8 cellular contexts compared by ENCODE assay signal in the genomic region with DNA sequence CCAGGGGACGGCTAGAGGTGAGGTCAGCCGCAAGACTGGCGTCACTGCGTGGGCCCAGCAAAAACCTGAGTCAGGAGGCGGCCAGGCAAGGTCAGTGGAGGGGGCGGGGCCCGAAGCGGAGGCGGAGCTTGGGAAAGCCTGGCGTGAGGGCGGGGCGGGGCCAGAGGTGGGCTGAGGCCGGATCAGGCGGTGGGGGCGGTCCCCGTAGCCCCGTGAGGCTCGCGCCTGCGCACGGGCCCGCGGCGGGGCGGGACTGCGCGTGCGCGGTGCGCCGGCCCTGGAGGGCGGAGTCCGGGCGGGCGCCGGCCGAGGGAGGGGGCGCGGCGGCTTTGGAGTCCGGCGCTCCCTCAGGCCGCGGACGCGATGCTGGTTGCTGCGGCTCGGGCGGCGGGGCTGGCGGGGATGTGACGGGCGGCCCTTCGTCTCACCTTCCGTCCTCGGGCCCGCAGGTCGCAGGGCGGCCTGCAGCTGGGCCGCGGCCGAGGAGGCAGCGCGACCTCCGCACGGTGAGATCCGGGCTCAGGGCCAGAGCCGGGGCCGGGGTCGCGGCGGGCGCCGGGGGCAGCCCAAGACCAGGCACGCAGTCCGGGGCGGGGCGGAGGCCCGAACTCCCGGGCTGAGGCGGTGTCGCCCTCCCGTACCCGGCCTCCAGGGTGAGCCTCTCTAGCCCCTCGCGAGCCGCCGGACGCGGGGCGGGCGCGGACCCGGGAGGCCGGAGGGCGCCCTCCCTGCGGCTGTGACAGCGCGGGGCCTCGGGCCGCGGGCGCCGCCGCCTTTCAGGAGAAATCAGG. TPM values are rescaled to one million over a fixed set of nuclear protein-coding genes. Genes with fewer than 3 reads are reported as not detected.
DNase-seq lines count a peak whose midpoint lies in the region; FAIRE-seq and TF ChIP-seq lines count a peak whose summit lies in the region.

A gene with protein sequence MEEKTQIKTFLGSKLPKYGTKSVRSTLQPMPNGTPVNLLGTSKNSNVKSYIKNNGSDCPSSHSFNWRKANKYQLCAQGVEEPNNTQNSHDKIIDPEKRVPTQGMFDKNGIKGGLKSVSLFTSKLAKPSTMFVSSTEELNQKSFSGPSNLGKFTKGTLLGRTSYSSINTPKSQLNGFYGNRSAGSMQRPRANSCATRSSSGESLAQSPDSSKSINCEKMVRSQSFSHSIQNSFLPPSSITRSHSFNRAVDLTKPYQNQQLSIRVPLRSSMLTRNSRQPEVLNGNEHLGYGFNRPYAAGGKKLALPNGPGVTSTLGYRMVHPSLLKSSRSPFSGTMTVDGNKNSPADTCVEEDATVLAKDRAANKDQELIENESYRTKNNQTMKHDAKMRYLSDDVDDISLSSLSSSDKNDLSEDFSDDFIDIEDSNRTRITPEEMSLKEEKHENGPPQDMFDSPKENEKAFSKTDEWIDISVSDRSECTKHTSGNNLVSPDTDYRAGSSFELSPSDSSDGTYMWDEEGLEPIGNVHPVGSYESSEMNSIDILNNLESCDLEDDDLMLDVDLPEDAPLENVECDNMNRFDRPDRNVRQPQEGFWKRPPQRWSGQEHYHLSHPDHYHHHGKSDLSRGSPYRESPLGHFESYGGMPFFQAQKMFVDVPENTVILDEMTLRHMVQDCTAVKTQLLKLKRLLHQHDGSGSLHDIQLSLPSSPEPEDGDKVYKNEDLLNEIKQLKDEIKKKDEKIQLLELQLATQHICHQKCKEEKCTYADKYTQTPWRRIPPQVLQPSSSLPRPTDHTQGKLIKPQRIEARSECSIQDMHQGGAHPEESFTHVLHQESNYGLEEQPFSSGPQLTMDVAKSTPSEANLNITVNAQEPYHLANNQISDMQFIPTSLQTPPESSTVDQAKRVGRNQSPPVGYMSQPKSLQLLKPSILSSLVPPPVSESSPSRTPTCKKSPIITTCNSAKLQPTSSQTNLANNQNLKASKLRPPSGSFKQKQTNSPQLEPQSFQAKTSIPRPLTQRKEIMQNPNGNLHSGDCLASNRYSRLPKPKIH (plus strand): TSS at position 287 of the 791 bp plus-strand sequence. CDS start 42,464 bp downstream, outside the sequence.

- DNase-seq in GM04503 (ENCODE audit: low read depth), result peak; percentile 35
- peak; percentile 93 for DNase-seq in H54 (ENCODE audit: insufficient read length, low spot score)
- DNase-seq in LoVo (ENCODE audit: low spot score), result peak; percentile 95
- DNase-seq in SK-N-SH, result peak; percentile 100
- DNase-seq in activated naive CD4-positive, alpha-beta T cell treated with anti-CD3 and anti-CD28 coated beads, Interleukin-2, amount 50 U/mL, for 16 hours, result peak; percentile 88
- peak; percentile 100 for DNase-seq in germinal center (ENCODE audit: low spot score)
- peak; percentile 93 for DNase-seq in occipital lobe (lab: John Stamatoyannopoulos, UW)
- DNase-seq in suprapubic skin (ENCODE audit: low spot score in 2 of 2), result peak; percentile 98

- peak within 1 kb of the TSS; percentile 64 for H2AFZ ChIP-seq in SK-N-SH (ENCODE audit: low read depth)

- TF ChIP-seq POLR2A in H54 (IDR thresholded peaks at IDR 0.05; ENCODE audit: low read depth, low read length) (peak; percentile 95), suprapubic skin (IDR thresholded peaks at IDR 0.05) (peak in 1 of 2 donors; percentile 87)

- H3K9me3 ChIP-seq in SK-N-SH (no peaks in the 10 kb centered on the region), suprapubic skin (no peaks in the 10 kb centered on the region)

- H3F3A ChIP-seq in SK-N-SH (replicated peaks; ENCODE audit: insufficient read depth), result peaks cover 4% of the 10 kb centered on the region

- TF ChIP-seq EP300 in SK-N-SH (IDR thresholded peaks at IDR 0.05; ENCODE audit: borderline replicate concordance in 1 of 2, low read depth in 1 of 2, low read length in 1 of 2) (no peak), suprapubic skin (IDR thresholded peaks at IDR 0.05) (no peak)

- H3K79me2 ChIP-seq in SK-N-SH (ENCODE audit: insufficient read depth), result peaks cover 45% of the 10 kb centered on the region

- H4K20me1 ChIP-seq in SK-N-SH (ENCODE audit: insufficient read depth), result peaks cover 38% of the 10 kb centered on the region

- CTCF ChIA-PET in SK-N-SH (lab: Yijun Ruan, JAX), result interaction anchor here (0.6 to 5.2 kb wide), 5 partner anchors 12 to 211 kb away, joined by 3 to 16 read pairs (median 6); no protein-coding TSS in a partner anchor

- TF ChIP-seq CTCF in SK-N-SH (IDR thresholded peaks at IDR 0.05), result peak; percentile 23; the same call in 1 of the 2 replicates
- peak in 1 of 2 donors; percentile 8 for TF ChIP-seq CTCF in suprapubic skin (IDR thresholded peaks at IDR 0.05)

- no peak for TF ChIP-seq RAD21 in SK-N-SH (IDR thresholded peaks at IDR 0.05; ENCODE audit: low read length)

- H3K27ac ChIP-seq in SK-N-SH (ENCODE audit: low read depth in 2 of 2, low read length in 1 of 2), result peak within 1 kb of the TSS; percentile 81 to 87
- peak within 1 kb of the TSS; percentile 96 for H3K27ac ChIP-seq in suprapubic skin

- H3K4me1 ChIP-seq in SK-N-SH (ENCODE audit: control insufficient read depth in 1 of 2, insufficient read depth in 2 of 2, low read depth in 1 of 2, low read length in 1 of 2) (peaks cover 10 to 12% of the 10 kb centered on the region in 2 experiments; a peak in 3 of 4 replicates), suprapubic skin (peaks cover 23% of the 10 kb centered on the region)

- peak within 1 kb of the TSS; percentile 83 for H3K9ac ChIP-seq in SK-N-SH

- no peaks in the 10 kb centered on the region for H3K9me2 ChIP-seq in SK-N-SH

- under 1% methylated on average over 24 of the region's 105 CpGs for WGBS in SK-N-SH (ENCODE audit: low lambda C conversion rate)
- WGBS in suprapubic skin, result under 1% methylated on average over 34 of the region's 105 CpGs

- FAIRE-seq in H54 (lab: Jason Lieb, UNC), result peak; percentile 96

- H3K4me3 ChIP-seq in SK-N-SH (ENCODE audit: low read depth in 2 of 2, low read length in 1 of 2) (peak within 1 kb of the TSS; percentile 71 to 79), suprapubic skin (peak within 1 kb of the TSS; percentile 100)

- POLR2A ChIA-PET in SK-N-SH (lab: Yijun Ruan, JAX), result interaction anchor here (0.6 to 0.9 kb wide), 4 partner anchors 33 to 1934 kb away, joined by 3 read pairs; no protein-coding TSS in a partner anchor

- H3K4me2 ChIP-seq in SK-N-SH, result peak within 1 kb of the TSS; percentile 82

- H3K36me3 ChIP-seq in SK-N-SH (replicated peaks in 1 of 2; ENCODE audit: control insufficient read depth in 1 of 2, insufficient read depth in 2 of 2, low read length in 1 of 2) (no peaks in the 10 kb centered on the region), suprapubic skin (no peaks in the 10 kb centered on the region)

- H3K27me3 ChIP-seq in SK-N-SH (ENCODE audit: insufficient read depth) (no peaks in the 10 kb centered on the region), suprapubic skin (no peaks in the 10 kb centered on the region)

TF ChIP-seq in SK-N-SH, 30 proteins besides CTCF, POLR2A, EP300 and RAD21 (continues in another document):
- TF ChIP-seq TAF1 (IDR thresholded peaks at IDR 0.05; ENCODE audit: borderline replicate concordance, low read depth, low read length) (peak; percentile 39; the same call in 1 of the 2 replicates), RCOR1 (IDR thresholded peaks at IDR 0.05; ENCODE audit: low read length) (no peak; the same call in 1 of the 2 replicates), POLR2AphosphoS5 (IDR thresholded peaks at IDR 0.05; ENCODE audit: low read depth, low read length) (peak; percentile 79), GATA2 (CRISPR knock-in tag; IDR thresholded peaks at IDR 0.05) (no peak), RXRA (IDR thresholded peaks at IDR 0.05; ENCODE audit: borderline replicate concordance, low read depth) (no peak), TCF12 (IDR thresholded peaks at IDR 0.05) (no peak), MXI1 (IDR thresholded peaks at IDR 0.05; ENCODE audit: low read depth, low read length) (peak; percentile 48), FOXM1 (IDR thresholded peaks at IDR 0.05; ENCODE audit: low read depth) (no peak), MEF2A (IDR thresholded peaks at IDR 0.05; ENCODE audit: borderline replicate concordance, low read depth) (no peak), USF2 (IDR thresholded peaks at IDR 0.05; ENCODE audit: borderline replicate concordance, low read depth, low read length) (no peak)
- TF ChIP-seq, protein P1, sequence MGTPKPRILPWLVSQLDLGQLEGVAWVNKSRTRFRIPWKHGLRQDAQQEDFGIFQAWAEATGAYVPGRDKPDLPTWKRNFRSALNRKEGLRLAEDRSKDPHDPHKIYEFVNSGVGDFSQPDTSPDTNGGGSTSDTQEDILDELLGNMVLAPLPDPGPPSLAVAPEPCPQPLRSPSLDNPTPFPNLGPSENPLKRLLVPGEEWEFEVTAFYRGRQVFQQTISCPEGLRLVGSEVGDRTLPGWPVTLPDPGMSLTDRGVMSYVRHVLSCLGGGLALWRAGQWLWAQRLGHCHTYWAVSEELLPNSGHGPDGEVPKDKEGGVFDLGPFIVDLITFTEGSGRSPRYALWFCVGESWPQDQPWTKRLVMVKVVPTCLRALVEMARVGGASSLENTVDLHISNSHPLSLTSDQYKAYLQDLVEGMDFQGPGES (IDR thresholded peaks at IDR 0.05; ENCODE audit: low read depth, low read length), result no peak
- TF ChIP-seq, protein P2, sequence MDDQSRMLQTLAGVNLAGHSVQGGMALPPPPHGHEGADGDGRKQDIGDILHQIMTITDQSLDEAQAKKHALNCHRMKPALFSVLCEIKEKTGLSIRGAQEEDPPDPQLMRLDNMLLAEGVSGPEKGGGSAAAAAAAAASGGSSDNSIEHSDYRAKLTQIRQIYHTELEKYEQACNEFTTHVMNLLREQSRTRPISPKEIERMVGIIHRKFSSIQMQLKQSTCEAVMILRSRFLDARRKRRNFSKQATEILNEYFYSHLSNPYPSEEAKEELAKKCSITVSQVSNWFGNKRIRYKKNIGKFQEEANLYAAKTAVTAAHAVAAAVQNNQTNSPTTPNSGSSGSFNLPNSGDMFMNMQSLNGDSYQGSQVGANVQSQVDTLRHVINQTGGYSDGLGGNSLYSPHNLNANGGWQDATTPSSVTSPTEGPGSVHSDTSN (IDR thresholded peaks at IDR 0.05), result no peak

RNA-seq across cellular contexts. Expression of the gene that starts here (rescaled TPM):
- polyA plus RNA-seq in SK-N-SH (2012; rRNA removed), result 8.5 and 12.2 TPM in 2 replicates
- polyA plus RNA-seq in SK-N-SH (2012; cell fraction: cytosol; rRNA removed), result 11.3 and 13.8 TPM in 2 replicates
- 3.7 and 10.9 TPM in 2 replicates for polyA plus RNA-seq in SK-N-SH (2012; cell fraction: nucleus; rRNA removed)
- total RNA-seq in occipital lobe, result 102 TPM
- total RNA-seq in suprapubic skin, result 10 to 100 TPM; 39.8 to 52.7 (median 47.9) TPM

Comparison
In these comparisons a context has a peak if more than half of its experiments do, and no peak if none do; other contexts are left out.
1. Peak in every context shown above with its lines: DNase-seq, H3K4me3 ChIP-seq and H3K27ac ChIP-seq.
2. DNase-seq: peak in every context shown above with its lines; median percentile 100 in SK-N-SH; 100 in germinal center; 98 in suprapubic skin; 95 in LoVo; 93 in H54; 93 in occipital lobe; 88 in activated naive CD4-positive, alpha-beta T cell treated with anti-CD3 and anti-CD28 coated beads, Interleukin-2, amount 50 U/mL, for 16 hours; 35 in GM04503.